In the genomic region with DNA sequence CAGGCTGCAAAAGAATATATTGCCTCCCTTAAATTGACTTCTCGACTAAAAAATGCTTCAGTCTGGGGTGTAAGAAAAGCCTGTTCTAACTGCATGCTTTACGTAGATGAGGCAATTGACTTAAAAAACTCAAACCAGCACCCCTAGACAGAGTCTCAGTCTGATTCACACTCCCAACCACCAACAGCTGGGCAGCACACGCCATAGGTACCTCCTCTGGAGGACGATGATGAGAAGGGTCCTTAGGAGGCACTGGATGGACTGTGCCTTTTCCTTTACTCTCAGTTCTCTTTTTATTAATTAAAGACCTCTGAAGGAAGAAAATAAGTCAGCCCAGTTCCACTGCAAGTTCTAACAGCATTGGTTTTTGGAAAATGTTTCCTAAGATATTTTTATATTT, we compare ENCODE assay signal across 15 cellular contexts.
DNase-seq lines count a peak whose midpoint lies in the region; ATAC-seq and TF ChIP-seq lines count a peak whose summit lies in the region.
"Had no signal": no experiment of that assay in that cellular context is flagged by ENCODE, and none has a peak within 500 bp of the region (broad histone marks: within the 10 kb centered on the region; RNA-seq: fewer than 3 reads in every experiment).

No MANE protein-coding gene starts in this region.

- no peak overlapping the region for H3K4me3 Mint-ChIP-seq in CD8-positive, alpha-beta memory T cell
- H3K4me3 Mint-ChIP-seq: CD8-positive, alpha-beta T cell; endodermal cell had no signal

- 74 to 81% methylated on average over 4 of the region's 4 CpGs for WGBS in testis, 2 donors

- ATAC-seq in GM19025 (IDR thresholded peaks at IDR 0.05; ENCODE audit: low read depth, unreplicated experiment) (peak; percentile 27), HG02588 (IDR thresholded peaks at IDR 0.05; ENCODE audit: unreplicated experiment) (peak; percentile 37), HG03432 (IDR thresholded peaks at IDR 0.05; ENCODE audit: unreplicated experiment) (peak; percentile 44)
- ATAC-seq: CD8-positive, alpha-beta T cell; left lung had no signal

- H3K27me3 Mint-ChIP-seq in CD8-positive, alpha-beta memory T cell, result peaks cover 0 to 1% of the 10 kb centered on the region in 2 donors

- no peaks in the 10 kb centered on the region for H3K27me3 ChIP-seq in testis
- H3K27me3 ChIP-seq in CD8-positive, alpha-beta memory T cell (ENCODE audit: insufficient read depth, low read length, poor library complexity, severe bottlenecking), result no peaks in the 10 kb centered on the region
- H3K27me3 ChIP-seq: left lung, thyroid gland had no signal

- H3K4me1 ChIP-seq in testis, result no peaks in the 10 kb centered on the region
- no peaks in the 10 kb centered on the region for H3K4me1 ChIP-seq in CD8-positive, alpha-beta memory T cell (ENCODE audit: insufficient read depth, low read length)

- H3K27ac ChIP-seq in testis, result no peak overlapping the region
- H3K27ac ChIP-seq in CD8-positive, alpha-beta memory T cell (ENCODE audit: low read depth, low read length), result no peak overlapping the region
- H3K27ac ChIP-seq: left lung, thyroid gland had no signal

- no peak for TF ChIP-seq POLR2A in testis (IDR thresholded peaks at IDR 0.05)

- DNase-seq in testis (no peak), SK-N-DZ (ENCODE audit: low spot score) (no peak), GM13976 (ENCODE audit: low spot score) (no peak)
- DNase-seq in CD8-positive, alpha-beta memory T cell, result no peak
- DNase-seq: activated CD4-positive, alpha-beta T cell treated with anti-CD3 and anti-CD28 coated beads for 1 hour; CD8-positive, alpha-beta T cell; endodermal cell; left lung; NCI-H1436 treated with DMSO at 0.1 percent for 48 hours; SK-N-SH; thyroid gland had no signal

- no peak overlapping the region for H3K4me3 ChIP-seq in testis
- H3K4me3 ChIP-seq in CD8-positive, alpha-beta memory T cell (ENCODE audit: low read length), result no peak overlapping the region
- H3K4me3 ChIP-seq: left lung, thyroid gland had no signal

- no peaks in the 10 kb centered on the region for H3K9me3 ChIP-seq in testis
- H3K9me3 ChIP-seq in CD8-positive, alpha-beta memory T cell (ENCODE audit: low read length), result no peaks in the 10 kb centered on the region
- H3K9me3 ChIP-seq: left lung, SK-N-SH, thyroid gland had no signal

- CTCF ChIA-PET in CD8-positive, alpha-beta memory T cell (lab: Charles Lee), result no interaction called here

- H3K4me1 Mint-ChIP-seq in CD8-positive, alpha-beta memory T cell, result no peaks in the 10 kb centered on the region

- peaks cover 0 to 5% (median 0%) of the 10 kb centered on the region in 5 donors for H3K9me3 Mint-ChIP-seq in CD8-positive, alpha-beta memory T cell
- H3K9me3 Mint-ChIP-seq: activated T-helper 2 cell treated with anti-CD3 and anti-CD28 coated beads, Interferon-gamma antibody, Interleukin-2, Interleukin-4, amounts not matched to agents 10 μg/mL and 5 μg/mL and 100 μg/mL, durations not matched to agents 14 hours and 24 hours and 36 hours; CD8-positive, alpha-beta T cell; endodermal cell had no signal

- POLR2A ChIA-PET in CD8-positive, alpha-beta memory T cell (lab: Charles Lee), result no interaction called here

- no peaks in the 10 kb centered on the region for H3K36me3 ChIP-seq in testis (ENCODE audit: low read depth, missing control alignments)
- H3K36me3 ChIP-seq in CD8-positive, alpha-beta memory T cell (ENCODE audit: insufficient read depth, low read length), result no peaks in the 10 kb centered on the region
- H3K36me3 ChIP-seq: left lung, thyroid gland had no signal

- H3K36me3 Mint-ChIP-seq in CD8-positive, alpha-beta memory T cell, result no peaks in the 10 kb centered on the region
- H3K36me3 Mint-ChIP-seq: CD8-positive, alpha-beta T cell had no signal

- intact Hi-C loops in testis (cut with DNase I; ENCODE audit: low total_unique reads), result no loop called here

- no peak overlapping the region for H3K27ac Mint-ChIP-seq in CD8-positive, alpha-beta memory T cell
- H3K27ac Mint-ChIP-seq: activated T-helper 2 cell treated with anti-CD3 and anti-CD28 coated beads, Interferon-gamma antibody, Interleukin-2, Interleukin-4, amounts not matched to agents 10 μg/mL and 5 μg/mL and 100 μg/mL, durations not matched to agents 14 hours and 24 hours and 36 hours; CD8-positive, alpha-beta T cell; endodermal cell had no signal

- no peak for TF ChIP-seq CTCF in testis (IDR thresholded peaks at IDR 0.05)
- no peak for TF ChIP-seq CTCF in GM13976 (IDR thresholded peaks at IDR 0.05; ENCODE audit: borderline replicate concordance, control extremely low read depth, extremely low read depth, insufficient read depth, missing control alignments)

- in situ Hi-C loops in GM13976 (cut with MboI; ENCODE audit: low sequenced_read_pairs, unreplicated experiment), result no loop called here
